ENCODE assay signal across 8 cellular contexts in the genomic region with DNA sequence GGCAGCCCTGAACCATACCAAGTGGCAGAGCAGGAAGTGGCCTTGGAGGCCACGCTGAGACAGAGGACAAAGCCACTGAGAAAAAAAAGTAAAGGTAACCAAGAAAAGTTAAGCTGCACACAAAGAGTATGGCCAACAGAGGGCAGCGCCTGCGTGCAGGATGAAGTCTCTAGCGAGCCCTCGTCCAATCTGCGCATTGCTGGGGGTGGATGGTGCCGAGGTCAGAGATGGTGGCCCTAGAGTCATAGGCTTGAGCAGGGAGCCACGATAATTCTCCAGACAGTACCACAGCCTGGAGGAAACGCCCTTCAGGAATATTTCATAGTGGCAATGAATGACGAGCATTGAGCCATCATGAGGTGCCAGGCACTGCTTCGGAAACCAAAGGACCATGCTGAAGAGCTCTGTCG. TPM values are rescaled to one million over a fixed set of nuclear protein-coding genes. Genes with fewer than 3 reads are reported as not detected.
DNase-seq lines count a peak whose midpoint lies in the region; ATAC-seq lines count a peak whose summit lies in the region.

No MANE protein-coding gene starts in this region.

- no peaks in the 10 kb centered on the region for H3K9me3 Mint-ChIP-seq in activated CD4-positive, alpha-beta memory T cell treated with anti-CD3 and anti-CD28 coated beads for 36 hours
- H3K9me3 Mint-ChIP-seq in natural killer cell treated with Interleukin-12 subunit alpha and Interleukin-12 subunit beta and Interleukin-15 and Interleukin-18, amount 100 ng/mL, for 72 hours: no peaks in the 10 kb centered on the region

- POLR2A ChIA-PET in activated CD4-positive, alpha-beta memory T cell treated with anti-CD3 and anti-CD28 coated beads for 36 hours (lab: Charles Lee): interaction anchor here (0.6 kb wide), 1 partner anchor 12 kb away, joined by 4 read pairs; no protein-coding TSS in a partner anchor

- CTCF ChIA-PET in activated CD4-positive, alpha-beta memory T cell treated with anti-CD3 and anti-CD28 coated beads for 36 hours (lab: Charles Lee): interaction anchor here (0.6 to 2.7 kb wide), 13 partner anchors 9 to 452 kb away, joined by 3 to 7 read pairs (median 5); partner anchors contain the start of gene ZNF862

- H3K4me3 Mint-ChIP-seq in activated CD4-positive, alpha-beta memory T cell treated with anti-CD3 and anti-CD28 coated beads for 36 hours: no peak overlapping the region
- no peak overlapping the region for H3K4me3 Mint-ChIP-seq in natural killer cell treated with Interleukin-12 subunit alpha and Interleukin-12 subunit beta and Interleukin-15 and Interleukin-18, amount 100 ng/mL, for 72 hours

- ATAC-seq in HG02798 (IDR thresholded peaks at IDR 0.05; ENCODE audit: poor library complexity, unreplicated experiment): peak; percentile 62
- ATAC-seq in natural killer cell treated with Interleukin-12 subunit alpha and Interleukin-12 subunit beta and Interleukin-15 and Interleukin-18, amount 100 ng/mL, for 72 hours: peak; percentile 67 to 74

- peaks cover 5% of the 10 kb centered on the region for H3K36me3 Mint-ChIP-seq in activated CD4-positive, alpha-beta memory T cell treated with anti-CD3 and anti-CD28 coated beads for 36 hours
- H3K36me3 Mint-ChIP-seq in natural killer cell treated with Interleukin-12 subunit alpha and Interleukin-12 subunit beta and Interleukin-15 and Interleukin-18, amount 100 ng/mL, for 72 hours: no peaks in the 10 kb centered on the region

- H3K27me3 Mint-ChIP-seq in activated CD4-positive, alpha-beta memory T cell treated with anti-CD3 and anti-CD28 coated beads for 36 hours: no peaks in the 10 kb centered on the region
- no peaks in the 10 kb centered on the region for H3K27me3 Mint-ChIP-seq in natural killer cell treated with Interleukin-12 subunit alpha and Interleukin-12 subunit beta and Interleukin-15 and Interleukin-18, amount 100 ng/mL, for 72 hours

- intact Hi-C loops in activated CD4-positive, alpha-beta memory T cell treated with anti-CD3 and anti-CD28 coated beads for 36 hours (cut with micrococcal nuclease): loop anchor here (10.0 kb wide), 1 partner anchor 391 kb away; no protein-coding TSS in a partner anchor

- peaks cover 1% of the 10 kb centered on the region for H3K4me1 Mint-ChIP-seq in activated CD4-positive, alpha-beta memory T cell treated with anti-CD3 and anti-CD28 coated beads for 36 hours (ENCODE audit: low read depth)
- peaks cover 7 to 10% of the 10 kb centered on the region in 2 donors for H3K4me1 Mint-ChIP-seq in natural killer cell treated with Interleukin-12 subunit alpha and Interleukin-12 subunit beta and Interleukin-15 and Interleukin-18, amount 100 ng/mL, for 72 hours (ENCODE audit: low read depth in 2 of 2)

- peak; percentile 52 for DNase-seq in SIG-M5 treated with dmso at 0.1 percent for 504 hours (lab: John Stamatoyannopoulos, UW; ENCODE audit: unreplicated experiment)
- DNase-seq in SIG-M5 (lab: John Stamatoyannopoulos, UW): no peak
- DNase-seq in NCI-H2227 treated with DMSO at 0.1 percent for 48 hours (lab: John Stamatoyannopoulos, UW): peak; percentile 44
- peak; percentile 73 for DNase-seq in activated CD4-positive, alpha-beta memory T cell treated with anti-CD3 and anti-CD28 coated beads for 36 hours
- peak; percentile 22 for DNase-seq in fibroblast of gingiva (ENCODE audit: low read depth)
- DNase-seq in natural killer cell treated with Interleukin-12 subunit alpha and Interleukin-12 subunit beta and Interleukin-15 and Interleukin-18, amount 100 ng/mL, for 72 hours (ENCODE audit: low spot score): peak; percentile 46
- no peak for DNase-seq in NCI-H187 (lab: John Stamatoyannopoulos, UW)

- H3K27ac Mint-ChIP-seq in activated CD4-positive, alpha-beta memory T cell treated with anti-CD3 and anti-CD28 coated beads for 36 hours: no peak overlapping the region
- no peak overlapping the region for H3K27ac Mint-ChIP-seq in natural killer cell treated with Interleukin-12 subunit alpha and Interleukin-12 subunit beta and Interleukin-15 and Interleukin-18, amount 100 ng/mL, for 72 hours

RNA-seq across cellular contexts. Expression of gene ATP6V0E2, which starts 9.7 kb away (rescaled TPM):
- total RNA-seq in activated CD4-positive, alpha-beta memory T cell treated with anti-CD3 and anti-CD28 coated beads for 36 hours: 10 to 100 TPM; 33.5 to 34.1 TPM
- total RNA-seq in natural killer cell treated with Interleukin-12 subunit alpha and Interleukin-12 subunit beta and Interleukin-15 and Interleukin-18, amount 100 ng/mL, for 72 hours: 10 to 100 TPM; 32.6 to 64.3 TPM

RNA-seq across cellular contexts. Expression of gene ZNF862, which starts 45.3 kb away (rescaled TPM):
- 10 to 100 TPM; 18.1 to 21.4 TPM for total RNA-seq in activated CD4-positive, alpha-beta memory T cell treated with anti-CD3 and anti-CD28 coated beads for 36 hours
- 10 to 100 TPM; 18.8 to 19.1 TPM for total RNA-seq in natural killer cell treated with Interleukin-12 subunit alpha and Interleukin-12 subunit beta and Interleukin-15 and Interleukin-18, amount 100 ng/mL, for 72 hours

Comparison
In these comparisons a context has a peak if more than half of its experiments do, and no peak if none do; other contexts are left out.
1. DNase-seq: peak in SIG-M5 treated with dmso at 0.1 percent for 504 hours (single experiment), NCI-H2227 treated with DMSO at 0.1 percent for 48 hours (single experiment), activated CD4-positive, alpha-beta memory T cell treated with anti-CD3 and anti-CD28 coated beads for 36 hours (single experiment), fibroblast of gingiva (single experiment) and natural killer cell treated with Interleukin-12 subunit alpha and Interleukin-12 subunit beta and Interleukin-15 and Interleukin-18, amount 100 ng/mL, for 72 hours (single experiment); none in SIG-M5 (single experiment) and NCI-H187 (0 of 2).